ENCODE assay signal across 8 cellular contexts in the genomic region with DNA sequence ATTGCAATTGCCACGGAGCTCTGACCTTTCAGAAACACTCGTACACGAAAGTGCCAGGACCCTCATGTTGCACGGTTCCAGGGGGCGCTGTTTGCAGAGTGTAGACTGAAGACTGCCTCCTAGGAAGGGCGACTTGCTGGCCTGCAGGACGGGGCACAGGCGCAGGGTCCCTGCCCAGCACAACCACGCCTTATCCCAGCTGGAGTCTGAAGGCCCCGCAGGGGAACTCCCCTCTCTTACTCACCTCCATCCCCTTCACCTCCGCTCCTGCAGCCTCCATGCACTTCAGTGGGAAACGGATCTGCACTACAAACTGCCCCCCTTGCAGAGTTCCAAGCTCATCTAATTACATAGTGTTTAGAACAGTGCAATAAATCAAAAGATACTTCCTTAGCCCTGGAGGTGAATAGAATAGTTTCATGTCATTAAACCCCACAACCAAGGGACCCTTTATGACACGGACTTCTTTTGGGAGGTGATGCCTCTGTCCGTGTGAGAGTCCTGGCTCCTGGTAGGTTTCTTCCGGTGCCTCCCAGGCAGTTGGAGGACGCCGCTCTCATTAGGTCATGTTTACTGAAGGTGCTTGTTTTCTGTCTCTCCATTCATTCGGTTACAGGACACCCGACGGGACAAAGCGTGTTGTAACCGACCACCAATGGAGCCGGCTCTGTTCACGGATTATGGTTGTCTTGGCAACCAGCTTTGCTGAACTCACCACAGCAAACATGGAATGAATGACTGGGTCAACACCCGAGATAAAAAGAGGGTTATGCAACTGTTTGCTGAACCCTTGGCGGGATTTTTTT.
A peak's percentile ranks its signal among the peaks of the same experiment; 100 is the strongest.
DNase-seq lines count a peak whose midpoint lies in the region; ATAC-seq and TF ChIP-seq lines count a peak whose summit lies in the region.

No MANE protein-coding gene starts in this region.

- peak; percentile 69 for TF ChIP-seq CTCF in brain microvascular endothelial cell (IDR thresholded peaks at IDR 0.05; ENCODE audit: low read depth, low read length, missing control alignments)
- TF ChIP-seq CTCF in lower lobe of right lung (IDR thresholded peaks at IDR 0.05) = no peak
- TF ChIP-seq CTCF in foreskin fibroblast (IDR thresholded peaks at IDR 0.05; ENCODE audit: low read depth, low read length) = no peak

- intact Hi-C loops in lower lobe of right lung (cut with DNase I) = no loop called here

- peaks cover under 1% of the 10 kb centered on the region for H3K9me3 ChIP-seq in lower lobe of right lung

- H3K4me3 ChIP-seq in brain microvascular endothelial cell (ENCODE audit: low read depth, low read length) (peak overlapping the region; percentile 24), lower lobe of right lung (peak overlapping the region; percentile 12), foreskin fibroblast (ENCODE audit: low read depth in 1 of 2, low read length in 2 of 2) (no peak overlapping the region)

- no peaks in the 10 kb centered on the region for H3K27me3 ChIP-seq in brain microvascular endothelial cell (replicated peaks)
- H3K27me3 ChIP-seq in lower lobe of right lung (ENCODE audit: low read depth) = no peaks in the 10 kb centered on the region

- in situ Hi-C loops in brain microvascular endothelial cell (cut with HindIII; ENCODE audit: low pct_ligation_motif_present, low sequenced_read_pairs) = no loop called here

- ATAC-seq in lower lobe of right lung (peak; percentile 95 to 97), GM19463 (IDR thresholded peaks at IDR 0.05; ENCODE audit: unreplicated experiment) (no peak), GM21529 (IDR thresholded peaks at IDR 0.05; ENCODE audit: unreplicated experiment) (no peak)

- DNase-seq in DMS53 (lab: John Stamatoyannopoulos, UW) (peak; percentile 100), NCI-H1930 (lab: John Stamatoyannopoulos, UW) (peak; percentile 78 to 90), brain microvascular endothelial cell (peak; percentile 97), lower lobe of right lung (peak; percentile 66), NCI-H2171 (lab: John Stamatoyannopoulos, UW) (no peak), foreskin fibroblast (no peak)

- H3K27ac ChIP-seq in brain microvascular endothelial cell = peak overlapping the region; percentile 49
- H3K27ac ChIP-seq in lower lobe of right lung = peak overlapping the region; percentile 4

- no peaks in the 10 kb centered on the region for H3K36me3 ChIP-seq in brain microvascular endothelial cell (replicated peaks)
- H3K36me3 ChIP-seq in lower lobe of right lung = no peaks in the 10 kb centered on the region

- H3K4me1 ChIP-seq in lower lobe of right lung = peaks cover 15% of the 10 kb centered on the region

Comparison
In these comparisons a context has a peak if more than half of its experiments do, and no peak if none do; other contexts are left out.
1. DNase-seq: peak in DMS53 (single experiment), NCI-H1930 (2 of 2), brain microvascular endothelial cell (single experiment) and lower lobe of right lung (single experiment); none in NCI-H2171 (single experiment) and foreskin fibroblast (0 of 2).
2. H3K4me3 ChIP-seq: peak in brain microvascular endothelial cell (single experiment) and lower lobe of right lung (single experiment); none in foreskin fibroblast (0 of 2).
3. ATAC-seq: peak in lower lobe of right lung (2 of 2); none in GM19463 (single experiment) and GM21529 (single experiment).